18 cellular contexts compared by ENCODE assay signal in genomic region chr6:110040716-110041115, GRCh38.
DNase-seq lines count a peak whose midpoint lies in the region; ATAC-seq, FAIRE-seq and TF ChIP-seq lines count a peak whose summit lies in the region.
"Had no signal": no experiment of that assay in that cellular context is flagged by ENCODE, and none has a peak within 500 bp of the region (broad histone marks: within the 10 kb centered on the region; RNA-seq: fewer than 3 reads in every experiment).

No MANE protein-coding gene starts in this region.

- H3K27ac ChIP-seq in CD8-positive, alpha-beta T cell (ENCODE audit: low read depth, low read length), result no peak overlapping the region
- no peak overlapping the region for H3K27ac ChIP-seq in naive thymus-derived CD4-positive, alpha-beta T cell (ENCODE audit: low read depth, low read length)
- H3K27ac ChIP-seq: cardiac muscle cell, tibial nerve had no signal

- DNase-seq in activated CD8-positive, alpha-beta T cell treated with anti-CD3 and anti-CD28 coated beads, Interleukin-2, amount 10 ng/mL, durations not matched to agents 7 days and 5 days, result no peak
- no peak for DNase-seq in activated CD8-positive, alpha-beta T cell treated with anti-CD3 and anti-CD28 coated beads for 36 hours
- DNase-seq in CD8-positive, alpha-beta T cell, result no peak
- DNase-seq in activated naive CD8-positive, alpha-beta T cell treated with anti-CD3 and anti-CD28 coated beads for 36 hours, result no peak
- no peak for DNase-seq in naive thymus-derived CD4-positive, alpha-beta T cell
- DNase-seq in cortex of kidney (lab: John Stamatoyannopoulos, UW) (no peak), NCI-H1048 (lab: John Stamatoyannopoulos, UW) (no peak), GM12892 (ENCODE audit: insufficient read length) (no peak)
- DNase-seq: hippocampal formation, lower lobe of right lung, right lobe of liver had no signal

- FAIRE-seq in GM12892 (lab: Jason Lieb, UNC), result no peak
- FAIRE-seq: astrocyte, G401.6 had no signal

- peaks cover 28% of the 10 kb centered on the region for H3K4me1 Mint-ChIP-seq in activated CD8-positive, alpha-beta T cell treated with anti-CD3 and anti-CD28 coated beads, Interleukin-2, amount 10 ng/mL, durations not matched to agents 7 days and 5 days (ENCODE audit: low read depth)
- H3K4me1 Mint-ChIP-seq in activated CD8-positive, alpha-beta T cell treated with anti-CD3 and anti-CD28 coated beads for 36 hours (ENCODE audit: low read depth), result peaks cover 19% of the 10 kb centered on the region
- H3K4me1 Mint-ChIP-seq in CD8-positive, alpha-beta T cell (ENCODE audit: low read depth), result peaks cover 22% of the 10 kb centered on the region
- H3K4me1 Mint-ChIP-seq in activated naive CD8-positive, alpha-beta T cell treated with anti-CD3 and anti-CD28 coated beads for 36 hours, result peaks cover 18% of the 10 kb centered on the region
- peaks cover 9 to 17% (median 13%) of the 10 kb centered on the region in 7 donors for H3K4me1 Mint-ChIP-seq in naive thymus-derived CD4-positive, alpha-beta T cell

- peaks cover 9% of the 10 kb centered on the region for H3K4me1 ChIP-seq in CD8-positive, alpha-beta T cell (ENCODE audit: insufficient read depth, low read length)
- peaks cover 0 to 14% of the 10 kb centered on the region in 2 donors for H3K4me1 ChIP-seq in naive thymus-derived CD4-positive, alpha-beta T cell (ENCODE audit: control insufficient read depth in 2 of 2, insufficient read depth in 2 of 2, low read length in 2 of 2)
- H3K4me1 ChIP-seq: colonic mucosa had no signal

- no peaks in the 10 kb centered on the region for H3K9me3 ChIP-seq in CD8-positive, alpha-beta T cell (ENCODE audit: low read length)
- no peaks in the 10 kb centered on the region for H3K9me3 ChIP-seq in naive thymus-derived CD4-positive, alpha-beta T cell (ENCODE audit: control insufficient read depth in 2 of 3, low read length in 3 of 3)
- H3K9me3 ChIP-seq: colonic mucosa, lower lobe of right lung had no signal

- no peak for TF ChIP-seq POLR2A in GM12892 (IDR thresholded peaks at IDR 0.05; ENCODE audit: low read depth, low read length)

- no peaks in the 10 kb centered on the region for H3K36me3 Mint-ChIP-seq in activated CD8-positive, alpha-beta T cell treated with anti-CD3 and anti-CD28 coated beads, Interleukin-2, amount 10 ng/mL, durations not matched to agents 7 days and 5 days (ENCODE audit: low read depth)
- no peaks in the 10 kb centered on the region for H3K36me3 Mint-ChIP-seq in activated CD8-positive, alpha-beta T cell treated with anti-CD3 and anti-CD28 coated beads for 36 hours (ENCODE audit: low read depth)
- peaks cover 4% of the 10 kb centered on the region for H3K36me3 Mint-ChIP-seq in CD8-positive, alpha-beta T cell
- no peaks in the 10 kb centered on the region for H3K36me3 Mint-ChIP-seq in activated naive CD8-positive, alpha-beta T cell treated with anti-CD3 and anti-CD28 coated beads for 36 hours
- H3K36me3 Mint-ChIP-seq in naive thymus-derived CD4-positive, alpha-beta T cell, result no peaks in the 10 kb centered on the region

- no peak for TF ChIP-seq CTCF in activated CD8-positive, alpha-beta T cell treated with anti-CD3 and anti-CD28 coated beads for 36 hours (IDR thresholded peaks at IDR 0.05)
- no peak for TF ChIP-seq CTCF in CD8-positive, alpha-beta T cell (IDR thresholded peaks at IDR 0.05)

- H3K27ac Mint-ChIP-seq in activated CD8-positive, alpha-beta T cell treated with anti-CD3 and anti-CD28 coated beads, Interleukin-2, amount 10 ng/mL, durations not matched to agents 7 days and 5 days, result peak overlapping the region; percentile 49
- no peak overlapping the region for H3K27ac Mint-ChIP-seq in activated CD8-positive, alpha-beta T cell treated with anti-CD3 and anti-CD28 coated beads for 36 hours
- H3K27ac Mint-ChIP-seq in CD8-positive, alpha-beta T cell, result peak overlapping the region; percentile 11
- no peak overlapping the region for H3K27ac Mint-ChIP-seq in activated naive CD8-positive, alpha-beta T cell treated with anti-CD3 and anti-CD28 coated beads for 36 hours
- H3K27ac Mint-ChIP-seq in naive thymus-derived CD4-positive, alpha-beta T cell, result peak overlapping the region in 5 of 9 donors; percentile 11 to 68 (median 38)

- no peaks in the 10 kb centered on the region for H3K9me3 Mint-ChIP-seq in activated CD8-positive, alpha-beta T cell treated with anti-CD3 and anti-CD28 coated beads, Interleukin-2, amount 10 ng/mL, durations not matched to agents 7 days and 5 days (ENCODE audit: insufficient read depth)
- no peaks in the 10 kb centered on the region for H3K9me3 Mint-ChIP-seq in activated CD8-positive, alpha-beta T cell treated with anti-CD3 and anti-CD28 coated beads for 36 hours
- no peaks in the 10 kb centered on the region for H3K9me3 Mint-ChIP-seq in CD8-positive, alpha-beta T cell
- no peaks in the 10 kb centered on the region for H3K9me3 Mint-ChIP-seq in activated naive CD8-positive, alpha-beta T cell treated with anti-CD3 and anti-CD28 coated beads for 36 hours
- H3K9me3 Mint-ChIP-seq in naive thymus-derived CD4-positive, alpha-beta T cell, result no peaks in the 10 kb centered on the region
- H3K9me3 Mint-ChIP-seq: activated T-cell treated with anti-CD3 and anti-CD28 coated beads, Interleukin-2, amount 50 U/mL, for 24 hours had no signal

- intact Hi-C loops in activated CD8-positive, alpha-beta T cell treated with anti-CD3 and anti-CD28 coated beads for 36 hours (cut with micrococcal nuclease), result no loop called here
- intact Hi-C loops in CD8-positive, alpha-beta T cell (cut with DNase I, micrococcal nuclease), result loop anchor here (1.0 to 5.0 kb wide), 4 partner anchors 138 to 658 kb away; partner anchors contain the start of genes CD164 (in 1 of the 2) and WASF1 (in 1 of the 2)
- intact Hi-C loops in naive thymus-derived CD4-positive, alpha-beta T cell (cut with micrococcal nuclease), result loop anchor here in 1 of 2 donors (5.0 kb wide), 1 partner anchor 853 kb away; no protein-coding TSS in a partner anchor

- no peak for ATAC-seq in activated CD8-positive, alpha-beta T cell treated with anti-CD3 and anti-CD28 coated beads, Interleukin-2, amount 10 ng/mL, durations not matched to agents 7 days and 5 days
- no peak for ATAC-seq in activated CD8-positive, alpha-beta T cell treated with anti-CD3 and anti-CD28 coated beads for 36 hours
- no peak for ATAC-seq in CD8-positive, alpha-beta T cell
- ATAC-seq in naive thymus-derived CD4-positive, alpha-beta T cell, result no peak

- H3K36me3 ChIP-seq in CD8-positive, alpha-beta T cell (ENCODE audit: insufficient read depth, low read length), result no peaks in the 10 kb centered on the region
- no peaks in the 10 kb centered on the region for H3K36me3 ChIP-seq in naive thymus-derived CD4-positive, alpha-beta T cell (ENCODE audit: control insufficient read depth in 2 of 3, insufficient read depth in 3 of 3, low read length in 3 of 3)
- H3K36me3 ChIP-seq: cardiac muscle cell, colonic mucosa, lower lobe of right lung, right lobe of liver, spleen, tibial nerve had no signal

- peak overlapping the region; percentile 18 for H3K4me3 Mint-ChIP-seq in activated CD8-positive, alpha-beta T cell treated with anti-CD3 and anti-CD28 coated beads, Interleukin-2, amount 10 ng/mL, durations not matched to agents 7 days and 5 days
- no peak overlapping the region for H3K4me3 Mint-ChIP-seq in activated CD8-positive, alpha-beta T cell treated with anti-CD3 and anti-CD28 coated beads for 36 hours
- H3K4me3 Mint-ChIP-seq in CD8-positive, alpha-beta T cell, result peak overlapping the region; percentile 44
- peak overlapping the region; percentile 42 for H3K4me3 Mint-ChIP-seq in activated naive CD8-positive, alpha-beta T cell treated with anti-CD3 and anti-CD28 coated beads for 36 hours
- peak overlapping the region in 9 of 10 donors; percentile 32 to 89 (median 52) for H3K4me3 Mint-ChIP-seq in naive thymus-derived CD4-positive, alpha-beta T cell

- CTCF ChIA-PET in activated CD8-positive, alpha-beta T cell treated with anti-CD3 and anti-CD28 coated beads, Interleukin-2, amount 10 ng/mL, durations not matched to agents 7 days and 5 days (lab: Charles Lee), result interaction anchor here (0.9 to 6.0 kb wide), 50 partner anchors 8 to 946 kb away, joined by 3 to 203 read pairs (median 7); partner anchors contain the start of genes AK9, CDC40, FIG4 and SESN1
- CTCF ChIA-PET in activated CD8-positive, alpha-beta T cell treated with anti-CD3 and anti-CD28 coated beads for 36 hours (lab: Charles Lee), result interaction anchor here (0.8 to 6.3 kb wide), 44 partner anchors 8 to 533 kb away, joined by 3 to 143 read pairs (median 7); partner anchors contain the start of genes AK9, CDC40, FIG4 and GPR6
- CTCF ChIA-PET in CD8-positive, alpha-beta T cell (lab: Charles Lee), result interaction anchor here (0.9 to 5.6 kb wide), 37 partner anchors 8 to 657 kb away, joined by 3 to 105 read pairs (median 8); partner anchors contain the start of genes AK9 and FIG4
- CTCF ChIA-PET in naive thymus-derived CD4-positive, alpha-beta T cell (lab: Charles Lee), result interaction anchor here (1.0 to 2.8 kb wide), 13 partner anchors 12 to 1500 kb away, joined by 3 to 40 read pairs (median 6); partner anchors contain the start of genes CD164 and CDC40

- POLR2A ChIA-PET in activated CD8-positive, alpha-beta T cell treated with anti-CD3 and anti-CD28 coated beads, Interleukin-2, amount 10 ng/mL, durations not matched to agents 7 days and 5 days (lab: Charles Lee), result interaction anchor here (0.8 to 1.9 kb wide), 4 partner anchors 336 to 585 kb away, joined by 3 to 6 read pairs (median 4); partner anchors contain the start of genes AK9, FIG4 and MICAL1
- POLR2A ChIA-PET in activated CD8-positive, alpha-beta T cell treated with anti-CD3 and anti-CD28 coated beads for 36 hours (lab: Charles Lee), result interaction anchor here (0.8 to 1.1 kb wide), 2 partner anchors 55 to 351 kb away, joined by 3 to 4 read pairs; no protein-coding TSS in a partner anchor
- POLR2A ChIA-PET in CD8-positive, alpha-beta T cell (lab: Charles Lee), result interaction anchor here (1.3 kb wide), 1 partner anchor 141 kb away, joined by 7 read pairs; no protein-coding TSS in a partner anchor
- POLR2A ChIA-PET in naive thymus-derived CD4-positive, alpha-beta T cell (lab: Charles Lee), result interaction anchor here (0.6 to 2.1 kb wide), 5 partner anchors 19 to 946 kb away, joined by 3 to 6 read pairs (median 4); partner anchors contain the start of genes CD164, CDC40, CEP57L1 and SESN1

- H3K27me3 ChIP-seq in CD8-positive, alpha-beta T cell (ENCODE audit: insufficient read depth, low read length), result no peaks in the 10 kb centered on the region
- no peaks in the 10 kb centered on the region for H3K27me3 ChIP-seq in naive thymus-derived CD4-positive, alpha-beta T cell (ENCODE audit: control insufficient read depth in 2 of 2, insufficient read depth in 2 of 2, low read length in 2 of 2)
- H3K27me3 ChIP-seq: cardiac muscle cell, colonic mucosa, right lobe of liver, spleen, tibial nerve had no signal

- no peak overlapping the region for H3K4me3 ChIP-seq in CD8-positive, alpha-beta T cell (ENCODE audit: low read depth, low read length)
- no peak overlapping the region for H3K4me3 ChIP-seq in naive thymus-derived CD4-positive, alpha-beta T cell (ENCODE audit: low read length)
- H3K4me3 ChIP-seq: cardiac muscle cell had no signal

- H3K27me3 Mint-ChIP-seq in activated CD8-positive, alpha-beta T cell treated with anti-CD3 and anti-CD28 coated beads, Interleukin-2, amount 10 ng/mL, durations not matched to agents 7 days and 5 days (ENCODE audit: low read depth), result no peaks in the 10 kb centered on the region
- no peaks in the 10 kb centered on the region for H3K27me3 Mint-ChIP-seq in activated CD8-positive, alpha-beta T cell treated with anti-CD3 and anti-CD28 coated beads for 36 hours
- no peaks in the 10 kb centered on the region for H3K27me3 Mint-ChIP-seq in CD8-positive, alpha-beta T cell (ENCODE audit: low read depth)
- H3K27me3 Mint-ChIP-seq in activated naive CD8-positive, alpha-beta T cell treated with anti-CD3 and anti-CD28 coated beads for 36 hours, result no peaks in the 10 kb centered on the region
- H3K27me3 Mint-ChIP-seq in naive thymus-derived CD4-positive, alpha-beta T cell, result no peaks in the 10 kb centered on the region
- H3K27me3 Mint-ChIP-seq: activated T-cell treated with anti-CD3 and anti-CD28 coated beads, Interleukin-2, amount 50 U/mL, for 24 hours had no signal

Comparison
In these comparisons a context has a peak if more than half of its experiments do, and no peak if none do; other contexts are left out.
1. H3K27ac Mint-ChIP-seq: peak in activated CD8-positive, alpha-beta T cell treated with anti-CD3 and anti-CD28 coated beads, Interleukin-2, amount 10 ng/mL, durations not matched to agents 7 days and 5 days (single experiment), CD8-positive, alpha-beta T cell (single experiment) and naive thymus-derived CD4-positive, alpha-beta T cell (5 of 9); none in activated CD8-positive, alpha-beta T cell treated with anti-CD3 and anti-CD28 coated beads for 36 hours (single experiment) and activated naive CD8-positive, alpha-beta T cell treated with anti-CD3 and anti-CD28 coated beads for 36 hours (single experiment).